ENCODE assay signal across 1 cellular context in genomic region chr3:27281671-27282150, GRCh38.
TF ChIP-seq lines count a peak whose summit lies in the region.

No MANE protein-coding gene starts in this region.

TF ChIP-seq in HepG2, 621 proteins besides CTCF, POLR2A, EP300 and RAD21 (continued from another document and continues in another):
- TF ChIP-seq HOXA7 (CRISPR knock-in tag; IDR thresholded peaks at IDR 0.05) (no peak), NKX3-1 (CRISPR knock-in tag; IDR thresholded peaks at IDR 0.05) (no peak), SMAD3 (CRISPR knock-in tag; IDR thresholded peaks at IDR 0.05) (no peak), NFIC (IDR thresholded peaks at IDR 0.05; ENCODE audit: low read length) (peak; percentile 93; the same call in 1 of the 2 replicates), TIGD3 (CRISPR knock-in tag; IDR thresholded peaks at IDR 0.05; ENCODE audit: borderline replicate concordance) (no peak), ZNF343 (CRISPR knock-in tag; IDR thresholded peaks at IDR 0.05) (no peak), SMARCE1 (IDR thresholded peaks at IDR 0.05; ENCODE audit: borderline replicate concordance) (no peak), LRRFIP1 (CRISPR knock-in tag; conservative IDR thresholded peaks at IDR 0.05) (no peak), ESRRA (CRISPR knock-in tag; IDR thresholded peaks at IDR 0.05; ENCODE audit: low read depth) (no peak), ZNF562 (CRISPR knock-in tag; IDR thresholded peaks at IDR 0.05; ENCODE audit: borderline replicate concordance) (no peak), SALL1 (CRISPR knock-in tag; IDR thresholded peaks at IDR 0.05) (peak; percentile 28; the same call in 1 of the 2 replicates), ARID5B (CRISPR knock-in tag; IDR thresholded peaks at IDR 0.05) (peak; percentile 92), KLF12 (CRISPR knock-in tag; IDR thresholded peaks at IDR 0.05; ENCODE audit: borderline replicate concordance) (no peak), RAD51 (IDR thresholded peaks at IDR 0.05; ENCODE audit: borderline replicate concordance) (no peak), E2F1 (CRISPR knock-in tag; IDR thresholded peaks at IDR 0.05) (no peak), ZHX1 (CRISPR knock-in tag; IDR thresholded peaks at IDR 0.05; ENCODE audit: low read depth) (no peak), ERF (CRISPR knock-in tag; IDR thresholded peaks at IDR 0.05) (peak; percentile 30; the same call in 1 of the 2 replicates), PITX1 (CRISPR knock-in tag; IDR thresholded peaks at IDR 0.05) (no peak), KLF16 (CRISPR knock-in tag; IDR thresholded peaks at IDR 0.05) (peak in 1 of 2 experiments; percentile 53; a peak in 1 of 4 replicates), SNAI1 (CRISPR knock-in tag; IDR thresholded peaks at IDR 0.05; ENCODE audit: borderline replicate concordance) (no peak), HNF1B (CRISPR knock-in tag; IDR thresholded peaks at IDR 0.05) (peak; percentile 40; the same call in 1 of the 2 replicates), ZSCAN22 (CRISPR knock-in tag; IDR thresholded peaks at IDR 0.05) (no peak), GTF3A (CRISPR knock-in tag; conservative IDR thresholded peaks at IDR 0.05) (no peak), SATB2 (CRISPR knock-in tag; IDR thresholded peaks at IDR 0.05) (0 out of 2 replicates have a peak, but pooled peaks have one; percentile 28), ATF7 (IDR thresholded peaks at IDR 0.05) (no peak), ATF7 (CRISPR knock-in tag; IDR thresholded peaks at IDR 0.05) (no peak), STAG1 (CRISPR knock-in tag; IDR thresholded peaks at IDR 0.05) (no peak), MBD4 (IDR thresholded peaks at IDR 0.05; ENCODE audit: borderline replicate concordance, low read length) (peak; percentile 85; the same call in 1 of the 2 replicates), ZSCAN29 (CRISPR knock-in tag; conservative IDR thresholded peaks at IDR 0.05) (no peak), NFRKB (IDR thresholded peaks at IDR 0.05) (no peak), HDAC1 (CRISPR knock-in tag; IDR thresholded peaks at IDR 0.05) (peak; percentile 29; the same call in 1 of the 2 replicates), SOX13 (IDR thresholded peaks at IDR 0.05) (no peak; the same call in 1 of the 2 replicates), SOX13 (CRISPR knock-in tag; conservative IDR thresholded peaks at IDR 0.05 in 1 of 2, IDR thresholded peaks at IDR 0.05 in 1 of 2) (peak in 1 of 2 experiments; percentile 97; a peak in 2 of 4 replicates), KLF15 (CRISPR knock-in tag; IDR thresholded peaks at IDR 0.05; ENCODE audit: borderline replicate concordance) (no peak), ZSCAN21 (CRISPR knock-in tag; IDR thresholded peaks at IDR 0.05; ENCODE audit: borderline replicate concordance) (no peak), ZNF296 (CRISPR knock-in tag; conservative IDR thresholded peaks at IDR 0.05) (no peak), MLX (CRISPR knock-in tag; IDR thresholded peaks at IDR 0.05) (peak; percentile 30; the same call in 1 of the 2 replicates), NR1H2 (CRISPR knock-in tag; IDR thresholded peaks at IDR 0.05; ENCODE audit: borderline replicate concordance, low read depth) (no peak), U2AF1 (optimal IDR thresholded peaks at IDR 0.05; ENCODE audit: low read depth, low read length) (no peak), ZNF251 (CRISPR knock-in tag; IDR thresholded peaks at IDR 0.05) (no peak), MXD1 (CRISPR knock-in tag; IDR thresholded peaks at IDR 0.05) (no peak), HNRNPLL (IDR thresholded peaks at IDR 0.05; ENCODE audit: low read depth, low read length, poor library complexity, severe bottlenecking) (no peak), ZSCAN9 (CRISPR knock-in tag; IDR thresholded peaks at IDR 0.05; ENCODE audit: borderline replicate concordance) (peak; percentile 37; the same call in 1 of the 2 replicates), SNRNP70 (IDR thresholded peaks at IDR 0.05; ENCODE audit: low read depth, low read length) (no peak), AHDC1 (CRISPR knock-in tag; IDR thresholded peaks at IDR 0.05; ENCODE audit: borderline replicate concordance) (peak; percentile 89; the same call in 1 of the 2 replicates)
